ENCODE assay signal across 22 cellular contexts in genomic region chr19:35890113-35890650, GRCh38. TPM values are rescaled to one million over a fixed set of nuclear protein-coding genes. Genes with fewer than 3 reads are reported as not detected.
"Had no signal": no experiment of that assay in that cellular context is flagged by ENCODE, and none has a peak within 500 bp of the region (broad histone marks: within the 10 kb centered on the region; RNA-seq: fewer than 3 reads in every experiment).

No MANE protein-coding gene starts in this region.

- H3K9me3 Mint-ChIP-seq: activated naive CD4-positive, alpha-beta T cell treated with anti-CD3 and anti-CD28 coated beads, Interleukin-2, amount 10 ng/mL, durations not matched to agents 7 days and 5 days; activated T-helper 2 cell treated with anti-CD3 and anti-CD28 coated beads, Interferon-gamma antibody, Interleukin-2, Interleukin-4, amounts not matched to agents 10 μg/mL and 5 μg/mL and 100 μg/mL, durations not matched to agents 14 hours and 24 hours and 36 hours; naive thymus-derived CD8-positive, alpha-beta T cell; stimulated activated naive CD8-positive, alpha-beta T cell treated with anti-CD3 and anti-CD28 coated beads, Interleukin-15, amount 100 ng/mL, for 72 hours had no signal

- H3K79me2 ChIP-seq: hepatocyte had no signal

- H2AFZ ChIP-seq: hepatocyte had no signal

- H3K27me3 Mint-ChIP-seq: activated naive CD4-positive, alpha-beta T cell treated with anti-CD3 and anti-CD28 coated beads, Interleukin-2, amount 10 ng/mL, durations not matched to agents 7 days and 5 days; naive thymus-derived CD8-positive, alpha-beta T cell; stimulated activated naive CD8-positive, alpha-beta T cell treated with anti-CD3 and anti-CD28 coated beads, Interleukin-15, amount 100 ng/mL, for 72 hours had no signal

- H3K27ac Mint-ChIP-seq: activated CD8-positive, alpha-beta T cell treated with anti-CD3 and anti-CD28 coated beads, Interleukin-2, amount 10 ng/mL, durations not matched to agents 7 days and 5 days; activated T-helper 2 cell treated with anti-CD3 and anti-CD28 coated beads, Interferon-gamma antibody, Interleukin-2, Interleukin-4, amounts not matched to agents 10 μg/mL and 5 μg/mL and 100 μg/mL, durations not matched to agents 14 hours and 24 hours and 36 hours had no signal

- H3K27me3 ChIP-seq: body of pancreas, colonic mucosa, hepatocyte, left lung, upper lobe of left lung had no signal

- H3K27ac ChIP-seq: body of pancreas, colonic mucosa, hepatocyte, left lung, upper lobe of left lung had no signal

- H3K4me1 ChIP-seq: body of pancreas, colonic mucosa, upper lobe of left lung had no signal

- H3K4me3 ChIP-seq: body of pancreas, colonic mucosa, hepatocyte, left lung, mucosa of descending colon, upper lobe of left lung had no signal

- H3K4me2 ChIP-seq: hepatocyte had no signal

- ATAC-seq: body of pancreas; left lung; mucosa of descending colon; naive thymus-derived CD8-positive, alpha-beta T cell had no signal

- H3K4me3 Mint-ChIP-seq: activated CD8-positive, alpha-beta T cell treated with anti-CD3 and anti-CD28 coated beads, Interleukin-2, amount 10 ng/mL, durations not matched to agents 7 days and 5 days; activated naive CD4-positive, alpha-beta T cell treated with anti-CD3 and anti-CD28 coated beads, Interleukin-2, amount 10 ng/mL, durations not matched to agents 7 days and 5 days; naive thymus-derived CD8-positive, alpha-beta T cell; stimulated activated naive CD8-positive, alpha-beta T cell treated with anti-CD3 and anti-CD28 coated beads, Interleukin-15, amount 100 ng/mL, for 72 hours had no signal

- H3K9me3 ChIP-seq: body of pancreas, colonic mucosa, left lung, mucosa of descending colon, upper lobe of left lung had no signal

- DNase-seq: activated CD4-positive, CD25-positive, alpha-beta regulatory T cell treated with anti-CD3 and anti-CD28 coated beads, Interleukin-2, amount 50 U/mL, for 72 hours; activated CD8-positive, alpha-beta memory T cell treated with anti-CD3 and anti-CD28 coated beads, Interleukin-2, amount 50 U/mL, for 4 hours; activated CD8-positive, alpha-beta T cell treated with anti-CD3 and anti-CD28 coated beads, Interleukin-2, amount 10 ng/mL, durations not matched to agents 7 days and 5 days; activated naive CD4-positive, alpha-beta T cell treated with anti-CD3 and anti-CD28 coated beads, Interleukin-2, amount 10 ng/mL, durations not matched to agents 7 days and 5 days; body of pancreas; caudate nucleus; colonic mucosa; kidney; mammary epithelial cell; mucosa of descending colon; naive thymus-derived CD8-positive, alpha-beta T cell; retina; stimulated activated CD4-positive, alpha-beta T cell treated with anti-CD3 and anti-CD28 coated beads, Interleukin-15, amount 100 ng/mL, for 24 hours; stimulated activated CD4-positive, alpha-beta T cell treated with anti-CD3 and anti-CD28 coated beads, Interleukin-4, amount 100 ng/mL, for 1 hour; stimulated activated naive CD8-positive, alpha-beta T cell treated with anti-CD3 and anti-CD28 coated beads, Interleukin-15, amount 100 ng/mL, for 72 hours; T1000 had no signal

RNA-seq across cellular contexts. Expression of gene HCST, which starts 12.1 kb away (rescaled TPM):
- total RNA-seq: SK-MEL-5, temporal lobe had no signal

RNA-seq across cellular contexts. Expression of gene TYROBP, which starts 17.9 kb away (rescaled TPM):
- total RNA-seq: mammary epithelial cell, SK-MEL-5 had no signal
- polyA plus RNA-seq: mammary epithelial cell had no signal

RNA-seq across cellular contexts. Expression of gene APLP1, which starts 21.8 kb away (rescaled TPM):
- total RNA-seq: naive thymus-derived CD8-positive, alpha-beta T cell had no signal
- polyA plus RNA-seq: naive thymus-derived CD8-positive, alpha-beta T cell had no signal

RNA-seq across cellular contexts. Expression of gene KIRREL2, which starts 33.5 kb away (rescaled TPM):
- total RNA-seq: kidney, mammary epithelial cell had no signal
